ENCODE assay signal across 20 cellular contexts in the genomic region with DNA sequence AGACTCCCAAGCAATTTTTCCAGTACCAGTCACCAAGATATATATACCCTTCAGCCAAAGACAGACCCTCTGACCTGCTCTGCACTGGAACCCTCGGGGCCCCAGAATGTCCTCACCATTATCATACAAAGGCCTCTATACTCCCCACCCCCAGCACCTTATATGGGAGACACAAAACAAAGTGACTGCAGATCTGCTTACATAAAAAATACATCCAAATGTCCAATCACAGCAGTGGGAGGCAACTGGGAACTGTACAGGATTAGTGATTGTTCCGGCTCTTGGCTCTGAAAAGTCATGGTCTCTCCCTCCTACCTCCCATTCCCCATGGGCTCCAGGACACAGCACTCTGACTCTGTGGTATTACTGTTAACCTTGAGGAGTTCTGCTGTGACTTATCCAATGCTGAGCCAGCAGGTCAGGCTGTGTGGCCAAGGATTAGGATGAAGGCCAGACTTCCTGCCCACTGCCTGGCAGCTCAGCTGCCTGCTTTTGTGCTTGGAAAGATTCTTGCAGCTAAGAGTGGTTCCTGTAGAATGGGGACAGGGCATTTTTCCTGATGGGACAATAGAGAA. TPM values are rescaled to one million over a fixed set of nuclear protein-coding genes. Genes with fewer than 3 reads are reported as not detected.
DNase-seq lines count a peak whose midpoint lies in the region; ATAC-seq, FAIRE-seq and TF ChIP-seq lines count a peak whose summit lies in the region.
"Had no signal": no experiment of that assay in that cellular context is flagged by ENCODE, and none has a peak within 500 bp of the region (broad histone marks: within the 10 kb centered on the region; RNA-seq: fewer than 3 reads in every experiment).

No MANE protein-coding gene starts in this region.

- no peaks in the 10 kb centered on the region for H4K20me1 ChIP-seq in DOHH2 (ENCODE audit: control insufficient read depth, insufficient read depth, low read depth, low read length)

- H3K9me3 ChIP-seq in DOHH2 (ENCODE audit: control insufficient read depth, insufficient read depth, low read length) (no peaks in the 10 kb centered on the region), neuronal stem cell (replicated peaks in 1 of 2; ENCODE audit: control insufficient read depth in 2 of 2, insufficient read depth in 1 of 2, low read depth in 1 of 2, low read length in 2 of 2) (no peaks in the 10 kb centered on the region)
- H3K9me3 ChIP-seq: left lung, Peyer's patch had no signal

- H3K27ac ChIP-seq in DOHH2 (ENCODE audit: low read depth, low read length) (0 out of 2 replicates have a peak overlapping the region, but pooled peaks have one; percentile 0), neuronal stem cell (replicated peaks; ENCODE audit: low read length) (no peak overlapping the region)
- H3K27ac ChIP-seq: Peyer's patch had no signal

- no peak overlapping the region for H2BK15ac ChIP-seq in neuronal stem cell (ENCODE audit: low read length)

- no peak overlapping the region for H3K4me3 Mint-ChIP-seq in activated B cell treated with CpG ODN at 0.5 μM for 24 hours
- H3K4me3 Mint-ChIP-seq: activated naive CD4-positive, alpha-beta T cell treated with anti-CD3 and anti-CD28 coated beads, Interleukin-2, amount 50 U/mL, for 24 hours; neural crest cell; stimulated activated naive CD8-positive, alpha-beta T cell treated with anti-CD3 and anti-CD28 coated beads, Interleukin-15, amount 100 ng/mL, for 72 hours had no signal

- POLR2A ChIA-PET in activated B cell treated with CpG ODN at 0.5 μM for 24 hours (lab: Charles Lee) = interaction anchor here (1.4 kb wide), 1 partner anchor 9 kb away, joined by 4 read pairs; no protein-coding TSS in a partner anchor

- H3K79me2 ChIP-seq in DOHH2 (ENCODE audit: control insufficient read depth, low read length) = peaks cover 57% of the 10 kb centered on the region

- no peak overlapping the region for H2BK120ac ChIP-seq in neuronal stem cell (ENCODE audit: low read depth, low read length)

- H3K36me3 Mint-ChIP-seq in activated B cell treated with CpG ODN at 0.5 μM for 24 hours (ENCODE audit: low read depth) = peaks cover 37% of the 10 kb centered on the region
- H3K36me3 Mint-ChIP-seq: activated naive CD4-positive, alpha-beta T cell treated with anti-CD3 and anti-CD28 coated beads, Interleukin-2, amount 50 U/mL, for 24 hours had no signal

- peak overlapping the region; percentile 14 for H3K27ac Mint-ChIP-seq in activated B cell treated with CpG ODN at 0.5 μM for 24 hours
- H3K27ac Mint-ChIP-seq: activated naive CD4-positive, alpha-beta T cell treated with anti-CD3 and anti-CD28 coated beads, Interleukin-2, amount 50 U/mL, for 24 hours; stimulated activated naive CD8-positive, alpha-beta T cell treated with anti-CD3 and anti-CD28 coated beads, Interleukin-15, amount 100 ng/mL, for 72 hours had no signal

- H3K4ac ChIP-seq in neuronal stem cell (ENCODE audit: low read length) = no peak overlapping the region

- H3K36me3 ChIP-seq in DOHH2 (ENCODE audit: control insufficient read depth, low read length) = peaks cover 61% of the 10 kb centered on the region
- no peaks in the 10 kb centered on the region for H3K36me3 ChIP-seq in neuronal stem cell (replicated peaks in 1 of 2; ENCODE audit: control insufficient read depth in 2 of 2, insufficient read depth in 2 of 2, low read length in 2 of 2)

- H3K27me3 Mint-ChIP-seq in activated B cell treated with CpG ODN at 0.5 μM for 24 hours = no peaks in the 10 kb centered on the region
- H3K27me3 Mint-ChIP-seq: activated naive CD4-positive, alpha-beta T cell treated with anti-CD3 and anti-CD28 coated beads, Interleukin-2, amount 50 U/mL, for 24 hours; stimulated activated naive CD8-positive, alpha-beta T cell treated with anti-CD3 and anti-CD28 coated beads, Interleukin-15, amount 100 ng/mL, for 72 hours had no signal

- no peaks in the 10 kb centered on the region for H3K9me2 ChIP-seq in DOHH2 (replicated peaks; ENCODE audit: control insufficient read depth, low read length)

- H3F3A ChIP-seq in DOHH2 (ENCODE audit: control insufficient read depth, insufficient read depth) = peaks cover 9% of the 10 kb centered on the region

- H3K14ac ChIP-seq in neuronal stem cell (ENCODE audit: low read length) = no peak overlapping the region

- H3K18ac ChIP-seq in neuronal stem cell (ENCODE audit: low read length) = no peak overlapping the region

- H3K23ac ChIP-seq in neuronal stem cell (ENCODE audit: low read depth, low read length, poor library complexity) = no peak overlapping the region

- H2AFZ ChIP-seq in neuronal stem cell (ENCODE audit: low read length) = peak overlapping the region; percentile 72

- H3K4me1 ChIP-seq in DOHH2 (ENCODE audit: control insufficient read depth, low read length) (peaks cover 60% of the 10 kb centered on the region), neuronal stem cell (ENCODE audit: control insufficient read depth in 2 of 2, insufficient read depth in 1 of 2, low read depth in 1 of 2, low read length in 2 of 2) (peaks cover 0 to 2% of the 10 kb centered on the region in 2 donors)
- H3K4me1 ChIP-seq: Peyer's patch had no signal

- H3K4me2 ChIP-seq in DOHH2 (ENCODE audit: low read length) (no peak overlapping the region), neuronal stem cell (ENCODE audit: insufficient read depth, low read length, poor library complexity, severe bottlenecking) (no peak overlapping the region)

- no peak overlapping the region for H2BK12ac ChIP-seq in neuronal stem cell (ENCODE audit: low read length)

- no peak overlapping the region for H2AK5ac ChIP-seq in neuronal stem cell (ENCODE audit: low read depth, low read length)

- ATAC-seq in activated B cell treated with CpG ODN at 0.5 μM for 24 hours (ENCODE audit: low read depth) (no peak), HG03442 (IDR thresholded peaks at IDR 0.05; ENCODE audit: unreplicated experiment) (no peak)
- ATAC-seq: activated CD4-positive, CD25-positive, alpha-beta regulatory T cell treated with anti-CD3 and anti-CD28 coated beads, Interleukin-2, amount 50 U/mL, for 24 hours; left lung; stimulated activated naive CD8-positive, alpha-beta T cell treated with anti-CD3 and anti-CD28 coated beads, Interleukin-15, amount 100 ng/mL, for 72 hours had no signal

- WGBS in neuronal stem cell (ENCODE audit: extremely low coverage in 2 of 2, insufficient read length in 2 of 2, insufficient replicate concordance in 1 of 2), 2 donors = no CpG with 5 or more reads among the region's 2 CpGs

- no peak overlapping the region for H4K91ac ChIP-seq in neuronal stem cell (ENCODE audit: low read depth, low read length, poor library complexity)

- H3K4me1 Mint-ChIP-seq in activated B cell treated with CpG ODN at 0.5 μM for 24 hours = peaks cover 10% of the 10 kb centered on the region
- H3K4me1 Mint-ChIP-seq: activated naive CD4-positive, alpha-beta T cell treated with anti-CD3 and anti-CD28 coated beads, Interleukin-2, amount 50 U/mL, for 24 hours; stimulated activated naive CD8-positive, alpha-beta T cell treated with anti-CD3 and anti-CD28 coated beads, Interleukin-15, amount 100 ng/mL, for 72 hours had no signal

- H3K4me3 ChIP-seq in DOHH2 (ENCODE audit: low read length) = no peak overlapping the region
- H3K4me3 ChIP-seq in fibroblast of villous mesenchyme (ENCODE audit: low read depth, low read length) = no peak overlapping the region
- H3K4me3 ChIP-seq in neuronal stem cell (ENCODE audit: low read length in 2 of 2) = no peak overlapping the region
- H3K4me3 ChIP-seq: left lung, Peyer's patch had no signal

- intact Hi-C loops in activated B cell treated with CpG ODN at 0.5 μM for 24 hours (cut with micrococcal nuclease) = no loop called here

- no peaks in the 10 kb centered on the region for H3K9me3 Mint-ChIP-seq in activated B cell treated with CpG ODN at 0.5 μM for 24 hours
- H3K9me3 Mint-ChIP-seq: activated naive CD4-positive, alpha-beta T cell treated with anti-CD3 and anti-CD28 coated beads, Interleukin-2, amount 50 U/mL, for 24 hours; neural crest cell; stimulated activated naive CD8-positive, alpha-beta T cell treated with anti-CD3 and anti-CD28 coated beads, Interleukin-15, amount 100 ng/mL, for 72 hours had no signal

- no peak overlapping the region for H3K9ac ChIP-seq in neuronal stem cell (ENCODE audit: low read depth, low read length, poor library complexity)

- CTCF ChIA-PET in activated B cell treated with CpG ODN at 0.5 μM for 24 hours (lab: Charles Lee) = interaction anchor here (1.1 kb wide), 1 partner anchor 75 kb away, joined by 3 read pairs; no protein-coding TSS in a partner anchor

- TF ChIP-seq CTCF in DOHH2 (IDR thresholded peaks at IDR 0.05; ENCODE audit: low read depth, low read length, poor library complexity, severe bottlenecking) (no peak), activated B cell treated with CpG ODN at 0.5 μM for 24 hours (IDR thresholded peaks at IDR 0.05) (no peak), fibroblast of villous mesenchyme (IDR thresholded peaks at IDR 0.05; ENCODE audit: insufficient read depth, low read depth, low read length) (no peak)

- H4K8ac ChIP-seq in neuronal stem cell (ENCODE audit: low read depth, low read length) = no peak overlapping the region

- DNase-seq in activated B cell treated with CpG ODN at 0.5 μM for 24 hours (no peak), fibroblast of villous mesenchyme (ENCODE audit: low read depth) (peak; percentile 30), neuronal stem cell (ENCODE audit: low spot score) (no peak), NOMO-1 treated with DMSO at 0.1 percent for 48 hours (lab: John Stamatoyannopoulos, UW; ENCODE audit: unreplicated experiment) (no peak), 8988T (no peak), urothelium cell line (ENCODE audit: low spot score) (no peak)
- DNase-seq: AML-193; cerebellar nuclear complex; DMS79; left lung; NCI-H1694 treated with DMSO at 0.1 percent for 48 hours; NCI-H524; Peyer's patch; small intestine; stimulated activated naive CD8-positive, alpha-beta T cell treated with anti-CD3 and anti-CD28 coated beads, Interleukin-15, amount 100 ng/mL, for 72 hours had no signal

- H3K27me3 ChIP-seq in DOHH2 (ENCODE audit: control insufficient read depth, low read length) (no peaks in the 10 kb centered on the region), neuronal stem cell (ENCODE audit: control insufficient read depth in 3 of 3, insufficient read depth in 3 of 3, low read depth in 1 of 3, low read length in 3 of 3) (no peaks in the 10 kb centered on the region)
- H3K27me3 ChIP-seq: left lung, Peyer's patch had no signal

- no peak overlapping the region for H2BK5ac ChIP-seq in neuronal stem cell (ENCODE audit: low read length)

- FAIRE-seq in urothelium cell line (lab: Jason Lieb, UNC) = no peak
- FAIRE-seq: small intestine had no signal

- no peaks in the 10 kb centered on the region for H3K79me1 ChIP-seq in neuronal stem cell (ENCODE audit: low read depth, low read length)

RNA-seq across cellular contexts. Expression of gene OXA1L, which starts 13.7 kb away (rescaled TPM):
- total RNA-seq in activated B cell treated with CpG ODN at 0.5 μM for 24 hours (174 and 190 TPM in 2 replicates), fibroblast of villous mesenchyme (37.6 and 45.7 TPM in 2 replicates)
- 157 TPM for polyA plus RNA-seq in neuronal stem cell (2013, experiment 1 of 2)
- 152 TPM for polyA plus RNA-seq in neuronal stem cell (2013, experiment 2 of 2)

RNA-seq across cellular contexts. Expression of gene SLC7A7, which starts 35.0 kb away (rescaled TPM):
- total RNA-seq in activated B cell treated with CpG ODN at 0.5 μM for 24 hours (30.8 and 33.7 TPM in 2 replicates), fibroblast of villous mesenchyme (3.9 and 5.5 TPM in 2 replicates)
- polyA plus RNA-seq in neuronal stem cell (2013, experiment 1 of 2) = 0.60 TPM
- 0.48 TPM for polyA plus RNA-seq in neuronal stem cell (2013, experiment 2 of 2)

RNA-seq across cellular contexts. Expression of gene MRPL52, which starts 49.5 kb away (rescaled TPM):
- 142 and 150 TPM in 2 replicates for total RNA-seq in activated B cell treated with CpG ODN at 0.5 μM for 24 hours
- total RNA-seq in fibroblast of villous mesenchyme = 58.3 and 82.5 TPM in 2 replicates
- polyA plus RNA-seq in neuronal stem cell (2013, experiment 1 of 2) = 193 TPM
- polyA plus RNA-seq in neuronal stem cell (2013, experiment 2 of 2) = 197 TPM

RNA-seq across cellular contexts. Expression of gene MMP14, which starts 56.2 kb away (rescaled TPM):
- total RNA-seq in activated B cell treated with CpG ODN at 0.5 μM for 24 hours (3.4 and 4.1 TPM in 2 replicates), fibroblast of villous mesenchyme (188 and 327 TPM in 2 replicates)
- polyA plus RNA-seq in neuronal stem cell (2013, experiment 1 of 2) = 34.0 TPM
- polyA plus RNA-seq in neuronal stem cell (2013, experiment 2 of 2) = 34.3 TPM
